Comparison of ENCODE assay signal across 1 cellular context in the genomic region with DNA sequence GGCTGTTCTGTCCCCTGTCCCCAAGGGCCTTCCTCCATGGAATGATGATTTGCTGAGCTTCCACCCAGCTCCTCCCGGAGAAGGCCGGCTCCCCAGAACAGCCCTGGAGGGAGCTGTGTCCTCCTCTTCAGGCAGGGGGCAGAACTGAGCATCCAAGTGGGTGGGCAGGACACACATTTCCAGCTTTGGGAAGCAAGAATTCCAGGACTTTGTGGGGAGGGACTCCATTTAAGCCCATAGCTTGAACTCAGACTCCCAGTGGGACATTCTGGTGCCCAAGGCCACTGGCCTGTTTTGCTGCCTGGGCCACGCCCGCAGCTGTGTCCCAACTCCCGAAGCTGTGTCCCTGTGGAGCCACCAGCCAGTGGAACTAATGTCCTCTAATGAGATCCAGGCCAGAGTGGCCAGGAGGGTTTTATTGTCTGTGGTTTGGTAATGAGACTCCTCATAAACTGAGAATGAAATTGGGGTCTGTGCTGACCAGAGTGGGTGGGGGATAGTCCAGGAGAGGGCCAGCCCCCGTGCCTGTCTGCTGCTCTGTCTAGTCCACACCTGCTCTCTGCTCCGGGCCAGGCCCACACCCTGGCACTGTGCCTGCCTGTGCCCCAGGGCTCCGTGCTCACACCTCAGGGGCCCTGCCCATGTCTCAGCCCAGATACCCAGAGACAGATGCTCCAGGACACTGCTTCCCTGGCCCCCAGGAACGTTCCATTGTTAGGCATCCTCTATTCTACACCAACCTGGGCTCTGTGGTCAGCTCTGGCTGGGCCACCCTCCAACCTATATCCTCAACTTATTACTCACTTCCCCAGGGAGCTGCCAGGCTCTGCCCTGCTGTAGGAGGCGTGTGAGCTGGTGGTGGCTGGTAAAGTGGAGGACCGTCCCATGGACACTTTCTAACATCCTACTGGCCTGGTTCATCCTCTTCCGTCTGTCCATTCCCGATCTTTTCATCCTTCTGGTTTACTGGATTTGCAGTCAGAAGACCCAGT.
TF ChIP-seq lines count a peak whose summit lies in the region.

No MANE protein-coding gene starts in this region.

TF ChIP-seq in IMR-90, 13 proteins besides CTCF, POLR2A, EP300 and RAD21:
- TF ChIP-seq MXI1 (IDR thresholded peaks at IDR 0.05; ENCODE audit: borderline replicate concordance, low read depth, low read length) (no peak), BHLHE40 (IDR thresholded peaks at IDR 0.05; ENCODE audit: low read depth, low read length) (no peak), NFE2L2 (IDR thresholded peaks at IDR 0.05; ENCODE audit: low read depth, low read length) (no peak), FOS (IDR thresholded peaks at IDR 0.05; ENCODE audit: low read depth, low read length) (no peak), RFX5 (IDR thresholded peaks at IDR 0.05; ENCODE audit: low read depth, low read length) (no peak), CEBPB (IDR thresholded peaks at IDR 0.05; ENCODE audit: low read depth, low read length) (no peak), SMC3 (IDR thresholded peaks at IDR 0.05; ENCODE audit: low read depth, low read length) (no peak), CHD1 (IDR thresholded peaks at IDR 0.05; ENCODE audit: low read depth, low read length) (no peak), MAZ (IDR thresholded peaks at IDR 0.05; ENCODE audit: borderline replicate concordance, low read depth, low read length) (no peak), MAFK (IDR thresholded peaks at IDR 0.05; ENCODE audit: low read depth, low read length) (no peak), RCOR1 (IDR thresholded peaks at IDR 0.05; ENCODE audit: insufficient replicate concordance, low read length) (no peak)
- TF ChIP-seq, protein P1, sequence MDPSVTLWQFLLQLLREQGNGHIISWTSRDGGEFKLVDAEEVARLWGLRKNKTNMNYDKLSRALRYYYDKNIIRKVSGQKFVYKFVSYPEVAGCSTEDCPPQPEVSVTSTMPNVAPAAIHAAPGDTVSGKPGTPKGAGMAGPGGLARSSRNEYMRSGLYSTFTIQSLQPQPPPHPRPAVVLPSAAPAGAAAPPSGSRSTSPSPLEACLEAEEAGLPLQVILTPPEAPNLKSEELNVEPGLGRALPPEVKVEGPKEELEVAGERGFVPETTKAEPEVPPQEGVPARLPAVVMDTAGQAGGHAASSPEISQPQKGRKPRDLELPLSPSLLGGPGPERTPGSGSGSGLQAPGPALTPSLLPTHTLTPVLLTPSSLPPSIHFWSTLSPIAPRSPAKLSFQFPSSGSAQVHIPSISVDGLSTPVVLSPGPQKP (IDR thresholded peaks at IDR 0.05; ENCODE audit: borderline replicate concordance, low read depth, low read length) = no peak
- TF ChIP-seq, protein P2, sequence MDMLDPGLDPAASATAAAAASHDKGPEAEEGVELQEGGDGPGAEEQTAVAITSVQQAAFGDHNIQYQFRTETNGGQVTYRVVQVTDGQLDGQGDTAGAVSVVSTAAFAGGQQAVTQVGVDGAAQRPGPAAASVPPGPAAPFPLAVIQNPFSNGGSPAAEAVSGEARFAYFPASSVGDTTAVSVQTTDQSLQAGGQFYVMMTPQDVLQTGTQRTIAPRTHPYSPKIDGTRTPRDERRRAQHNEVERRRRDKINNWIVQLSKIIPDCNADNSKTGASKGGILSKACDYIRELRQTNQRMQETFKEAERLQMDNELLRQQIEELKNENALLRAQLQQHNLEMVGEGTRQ (IDR thresholded peaks at IDR 0.05; ENCODE audit: low read depth, low read length) = no peak
